In genomic region chr1:9537863-9538668, GRCh38 we compare ENCODE assay signal across 11 cellular contexts. TPM values are rescaled to one million over a fixed set of nuclear protein-coding genes. Genes with fewer than 3 reads are reported as not detected.
DNase-seq lines count a peak whose midpoint lies in the region; ATAC-seq and TF ChIP-seq lines count a peak whose summit lies in the region.
"Had no signal": no experiment of that assay in that cellular context is flagged by ENCODE, and none has a peak within 500 bp of the region (broad histone marks: within the 10 kb centered on the region; RNA-seq: fewer than 3 reads in every experiment).

No MANE protein-coding gene starts in this region.

- H3K27me3 ChIP-seq in smooth muscle cell (ENCODE audit: low read depth) (no peaks in the 10 kb centered on the region), uterus (no peaks in the 10 kb centered on the region)
- H3K27me3 ChIP-seq: testis had no signal

- H3K4me3 ChIP-seq in SK-N-MC = no peak overlapping the region
- peak overlapping the region; percentile 12 for H3K4me3 ChIP-seq in smooth muscle cell
- H3K4me3 ChIP-seq in uterus = no peak overlapping the region

- H3K79me2 ChIP-seq in smooth muscle cell (ENCODE audit: low read depth) = peaks cover 32% of the 10 kb centered on the region

- 87% methylated on average over 7 of the region's 7 CpGs for WGBS in smooth muscle cell (ENCODE audit: low lambda C conversion rate)

- H3K36me3 ChIP-seq in SK-N-MC (ENCODE audit: insufficient read depth, low read length) = no peaks in the 10 kb centered on the region
- H3K36me3 ChIP-seq in smooth muscle cell (ENCODE audit: low read depth) = no peaks in the 10 kb centered on the region
- no peaks in the 10 kb centered on the region for H3K36me3 ChIP-seq in uterus

- TF ChIP-seq POLR2A in uterus (IDR thresholded peaks at IDR 0.05) = no peak

- H3K4me1 ChIP-seq in smooth muscle cell (ENCODE audit: low read depth) (peaks cover 16% of the 10 kb centered on the region), uterus (no peaks in the 10 kb centered on the region)
- H3K4me1 ChIP-seq: parathyroid adenoma had no signal

- DNase-seq in NCI-H1092 treated with DMSO at 0.1 percent for 48 hours (lab: John Stamatoyannopoulos, UW) (peak; percentile 42), NCI-H1092 (lab: John Stamatoyannopoulos, UW) (no peak), SK-N-MC (ENCODE audit: low read depth, low spot score) (no peak), fibroblast of peridontal ligament (ENCODE audit: extremely low read depth) (peak; percentile 19), smooth muscle cell (lab: John Stamatoyannopoulos, UW; ENCODE audit: unreplicated experiment) (no peak), uterus (no peak), cerebellar nuclear complex (lab: John Stamatoyannopoulos, UW) (no peak)
- DNase-seq: effector CD4-positive, alpha-beta T cell had no signal

- no peaks in the 10 kb centered on the region for H3K9me3 ChIP-seq in SK-N-MC (ENCODE audit: low read depth, low read length)
- no peaks in the 10 kb centered on the region for H3K9me3 ChIP-seq in smooth muscle cell (replicated peaks; ENCODE audit: low read depth)
- H3K9me3 ChIP-seq in uterus = no peaks in the 10 kb centered on the region
- H3K9me3 ChIP-seq: testis had no signal

- no peak for ATAC-seq in HG02973 (IDR thresholded peaks at IDR 0.05; ENCODE audit: unreplicated experiment)

- peaks cover 18% of the 10 kb centered on the region for H4K20me1 ChIP-seq in smooth muscle cell (ENCODE audit: low read depth)

- H3K9ac ChIP-seq in SK-N-MC (ENCODE audit: insufficient read length) = no peak overlapping the region
- H3K9ac ChIP-seq in smooth muscle cell (ENCODE audit: low read depth) = no peak overlapping the region
- H3K9ac ChIP-seq: parathyroid adenoma had no signal

- peak overlapping the region; percentile 83 for H3K27ac ChIP-seq in SK-N-MC
- no peak overlapping the region for H3K27ac ChIP-seq in smooth muscle cell (ENCODE audit: low read depth)
- no peak overlapping the region for H3K27ac ChIP-seq in uterus

- intact Hi-C loops in uterus (cut with DNase I; ENCODE audit: low total_unique reads) = no loop called here

- peak overlapping the region; percentile 74 for H2AFZ ChIP-seq in smooth muscle cell (ENCODE audit: low read depth)

- H3F3A ChIP-seq in smooth muscle cell (ENCODE audit: low read depth) = peaks cover 8% of the 10 kb centered on the region

- TF ChIP-seq CTCF in smooth muscle cell (IDR thresholded peaks at IDR 0.05; ENCODE audit: borderline replicate concordance, insufficient read depth, poor library complexity, severe bottlenecking) (no peak), uterus (IDR thresholded peaks at IDR 0.05) (no peak)

- no peak overlapping the region for H3K4me2 ChIP-seq in smooth muscle cell

RNA-seq across cellular contexts. Expression of gene SLC25A33, which starts 1.2 kb away (rescaled TPM):
- total RNA-seq in smooth muscle cell = 5.5 and 7.1 TPM in 2 replicates
- polyA plus RNA-seq in smooth muscle cell = 3.9 and 5.4 TPM in 2 replicates
- 1 to 10 TPM; 1.0 to 6.1 (median 3.3) TPM for total RNA-seq in uterus

RNA-seq across cellular contexts. Expression of gene TMEM201, which starts 50.6 kb away (rescaled TPM):
- total RNA-seq in smooth muscle cell (1.7 and 2.4 TPM in 2 replicates), uterus (10 to 100 TPM in 1 of 4 donors, 1 to 10 TPM in 1, under 1 TPM in 2; 0.29 to 20.2 (median 4.0) TPM)
- polyA plus RNA-seq in smooth muscle cell = 5.0 and 8.8 TPM in 2 replicates

Comparison
In these comparisons a context has a peak if more than half of its experiments do, and no peak if none do; other contexts are left out.
1. DNase-seq: peak in NCI-H1092 treated with DMSO at 0.1 percent for 48 hours (single experiment) and fibroblast of peridontal ligament (single experiment); none in NCI-H1092 (single experiment), SK-N-MC (single experiment), smooth muscle cell (single experiment), uterus (0 of 2) and cerebellar nuclear complex (0 of 2).